In the genomic region with DNA sequence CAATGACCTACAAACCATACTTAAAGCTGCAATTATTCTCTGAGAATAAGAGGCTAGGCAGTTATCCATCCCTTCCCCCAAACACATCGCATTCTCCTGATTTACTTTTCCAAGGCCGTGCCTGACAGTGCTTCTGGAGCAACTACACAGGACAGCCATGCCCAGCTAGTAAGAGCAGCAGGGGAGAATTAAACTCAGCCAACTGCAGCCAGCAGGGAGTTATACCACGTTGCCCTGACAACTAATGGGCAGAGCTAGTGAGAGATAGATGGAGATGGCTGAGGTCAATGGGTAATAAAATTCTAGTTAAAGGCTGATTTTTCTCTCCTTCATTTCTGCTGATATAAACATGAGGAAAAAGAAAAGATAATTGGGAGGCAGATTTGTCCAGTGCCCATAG, we compare ENCODE assay signal across 29 cellular contexts.
"Had no signal": no experiment of that assay in that cellular context is flagged by ENCODE, and none has a peak within 500 bp of the region (broad histone marks: within the 10 kb centered on the region; RNA-seq: fewer than 3 reads in every experiment).

No MANE protein-coding gene starts in this region.

- H3K4me3 Mint-ChIP-seq: activated CD4-positive, alpha-beta memory T cell treated with anti-CD3 and anti-CD28 coated beads, Interleukin-2, amount 10 ng/mL, durations not matched to agents 7 days and 5 days; activated CD4-positive, alpha-beta T cell treated with anti-CD3 and anti-CD28 coated beads, Interleukin-2, amount 10 ng/mL, durations not matched to agents 7 days and 5 days; activated T-cell treated with anti-CD3 and anti-CD28 coated beads, Interleukin-2, amount 50 U/mL, for 24 hours; activated T-helper 17 cell treated with anti-CD3 and anti-CD28 coated beads, Interleukin-2, amount 50 U/mL, for 72 hours; dendritic cell treated with granulocyte-macrophage colony-stimulating factor and Interleukin-4, amounts not matched to agents 40 ng/mL and 50 ng/mL, for 4 days; endodermal cell; immature natural killer cell; natural killer cell; stimulated activated effector memory CD8-positive, alpha-beta T cell treated with anti-CD3 and anti-CD28 coated beads, Interleukin-12 subunit alpha, Interleukin-12 subunit beta, amount 100 ng/mL, for 72 hours; stimulated activated naive CD8-positive, alpha-beta T cell treated with anti-CD3 and anti-CD28 coated beads, Interleukin-15, Interleukin-2, amounts not matched to agents 100 ng/mL and 50 ng/mL, for 24 hours had no signal

- DNase-seq: activated CD4-positive, alpha-beta memory T cell treated with anti-CD3 and anti-CD28 coated beads, Interleukin-2, amount 10 ng/mL, durations not matched to agents 7 days and 5 days; activated CD4-positive, alpha-beta T cell treated with anti-CD3 and anti-CD28 coated beads for 1 hour; activated CD4-positive, alpha-beta T cell treated with anti-CD3 and anti-CD28 coated beads, Interleukin-2, amount 10 ng/mL, durations not matched to agents 7 days and 5 days; activated CD8-positive, alpha-beta memory T cell treated with anti-CD3 and anti-CD28 coated beads, Interleukin-2, amount 50 U/mL, for 48 hours; activated gamma-delta T cell treated with Interleukin-2 at 50 U/mL for 16 hours; activated naive CD4-positive, alpha-beta T cell treated with anti-CD3 and anti-CD28 coated beads, Interleukin-2, amount 50 U/mL, for 16 hours; activated T-cell treated with anti-CD3 and anti-CD28 coated beads, Interleukin-2, amount 50 U/mL, for 24 hours; amygdala; caudate nucleus; endodermal cell; foreskin fibroblast; head of caudate nucleus; immature natural killer cell; kidney glomerular epithelial cell; left lung; mesendoderm; natural killer cell; sigmoid colon; small intestine; stimulated activated CD4-positive, alpha-beta T cell treated with anti-CD3 and anti-CD28 coated beads, Interleukin-4, amount 100 ng/mL, for 24 hours; trophoblast cell had no signal

- ATAC-seq: activated T-helper 17 cell treated with anti-CD3 and anti-CD28 coated beads, Interleukin-2, amount 50 U/mL, for 72 hours; esophagus mucosa; left lung; natural killer cell; stimulated activated effector memory CD8-positive, alpha-beta T cell treated with anti-CD3 and anti-CD28 coated beads, Interleukin-12 subunit alpha, Interleukin-12 subunit beta, amount 100 ng/mL, for 72 hours had no signal

- H3K27ac ChIP-seq: left lung, sigmoid colon, thoracic aorta had no signal

- H3K9me3 Mint-ChIP-seq: activated CD4-positive, alpha-beta T cell treated with anti-CD3 and anti-CD28 coated beads, Interleukin-2, amount 10 ng/mL, durations not matched to agents 7 days and 5 days; activated T-cell treated with anti-CD3 and anti-CD28 coated beads, Interleukin-2, amount 50 U/mL, for 24 hours; endodermal cell had no signal

- H3K27me3 Mint-ChIP-seq: activated CD4-positive, alpha-beta memory T cell treated with anti-CD3 and anti-CD28 coated beads, Interleukin-2, amount 10 ng/mL, durations not matched to agents 7 days and 5 days; activated CD4-positive, alpha-beta T cell treated with anti-CD3 and anti-CD28 coated beads, Interleukin-2, amount 10 ng/mL, durations not matched to agents 7 days and 5 days; dendritic cell treated with granulocyte-macrophage colony-stimulating factor and Interleukin-4, amounts not matched to agents 40 ng/mL and 50 ng/mL, for 4 days; stimulated activated naive CD8-positive, alpha-beta T cell treated with anti-CD3 and anti-CD28 coated beads, Interleukin-15, Interleukin-2, amounts not matched to agents 100 ng/mL and 50 ng/mL, for 24 hours had no signal

- H3K36me3 Mint-ChIP-seq: immature natural killer cell; natural killer cell; stimulated activated effector memory CD8-positive, alpha-beta T cell treated with anti-CD3 and anti-CD28 coated beads, Interleukin-12 subunit alpha, Interleukin-12 subunit beta, amount 100 ng/mL, for 72 hours had no signal

- H3K36me3 ChIP-seq: left lung, sigmoid colon, thoracic aorta had no signal

- H3K4me1 ChIP-seq: left lung, sigmoid colon had no signal

- H3K4me3 ChIP-seq: left lung, lung, sigmoid colon, thoracic aorta had no signal

- H3K4me1 Mint-ChIP-seq: activated CD4-positive, alpha-beta memory T cell treated with anti-CD3 and anti-CD28 coated beads, Interleukin-2, amount 10 ng/mL, durations not matched to agents 7 days and 5 days; activated CD4-positive, alpha-beta T cell treated with anti-CD3 and anti-CD28 coated beads, Interleukin-2, amount 10 ng/mL, durations not matched to agents 7 days and 5 days; activated T-helper 17 cell treated with anti-CD3 and anti-CD28 coated beads, Interleukin-2, amount 50 U/mL, for 72 hours; endodermal cell; immature natural killer cell; natural killer cell; stimulated activated effector memory CD8-positive, alpha-beta T cell treated with anti-CD3 and anti-CD28 coated beads, Interleukin-12 subunit alpha, Interleukin-12 subunit beta, amount 100 ng/mL, for 72 hours had no signal

- H3K27me3 ChIP-seq: left lung, sigmoid colon had no signal

- H3K9me3 ChIP-seq: left lung, sigmoid colon, thoracic aorta had no signal

- H3K27ac Mint-ChIP-seq: activated CD4-positive, alpha-beta memory T cell treated with anti-CD3 and anti-CD28 coated beads, Interleukin-2, amount 10 ng/mL, durations not matched to agents 7 days and 5 days; activated CD4-positive, alpha-beta T cell treated with anti-CD3 and anti-CD28 coated beads, Interleukin-2, amount 10 ng/mL, durations not matched to agents 7 days and 5 days; activated T-cell treated with anti-CD3 and anti-CD28 coated beads, Interleukin-2, amount 50 U/mL, for 24 hours; activated T-helper 17 cell treated with anti-CD3 and anti-CD28 coated beads, Interleukin-2, amount 50 U/mL, for 72 hours; dendritic cell treated with granulocyte-macrophage colony-stimulating factor and Interleukin-4, amounts not matched to agents 40 ng/mL and 50 ng/mL, for 4 days; endodermal cell; immature natural killer cell; natural killer cell; progenitor cell of endocrine pancreas; stimulated activated effector memory CD8-positive, alpha-beta T cell treated with anti-CD3 and anti-CD28 coated beads, Interleukin-12 subunit alpha, Interleukin-12 subunit beta, amount 100 ng/mL, for 72 hours; stimulated activated naive CD8-positive, alpha-beta T cell treated with anti-CD3 and anti-CD28 coated beads, Interleukin-15, Interleukin-2, amounts not matched to agents 100 ng/mL and 50 ng/mL, for 24 hours had no signal
